ENCODE assay signal across 15 cellular contexts in the genomic region with DNA sequence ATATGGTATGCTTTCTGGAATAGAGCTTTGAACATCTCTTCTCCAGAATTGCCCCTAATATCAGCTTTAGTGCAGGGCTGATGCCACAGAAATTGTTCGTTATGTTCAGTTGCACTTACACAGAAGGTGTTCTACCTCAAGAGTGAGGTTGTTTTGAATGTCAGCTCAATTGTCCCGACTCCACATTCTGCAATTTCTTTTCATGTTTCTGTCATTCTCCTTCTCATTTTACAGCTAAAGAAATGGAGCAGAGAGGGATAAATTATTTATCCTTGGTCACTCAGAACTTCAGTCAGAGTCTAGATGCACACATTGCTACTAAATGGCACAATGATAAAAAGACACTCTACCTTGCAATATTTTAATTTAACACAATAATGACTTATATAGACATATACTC.
DNase-seq lines count a peak whose midpoint lies in the region; ATAC-seq and TF ChIP-seq lines count a peak whose summit lies in the region.
"Had no signal": no experiment of that assay in that cellular context is flagged by ENCODE, and none has a peak within 500 bp of the region (broad histone marks: within the 10 kb centered on the region; RNA-seq: fewer than 3 reads in every experiment).

No MANE protein-coding gene starts in this region.

- peaks cover 29% of the 10 kb centered on the region for H3F3A ChIP-seq in SK-N-SH (replicated peaks; ENCODE audit: insufficient read depth)

- H3K27me3 Mint-ChIP-seq in chondrocyte (ENCODE audit: low read depth) (no peaks in the 10 kb centered on the region), osteocyte (ENCODE audit: unreplicated experiment) (no peaks in the 10 kb centered on the region)

- DNase-seq in SK-N-SH: no peak
- no peak for DNase-seq in chondrocyte (ENCODE audit: low spot score)
- no peak for DNase-seq in osteocyte (ENCODE audit: extremely low spot score, unreplicated experiment)
- no peak for DNase-seq in stimulated activated naive CD4-positive, alpha-beta T cell (lab: John Stamatoyannopoulos, UW)
- no peak for DNase-seq in superior temporal gyrus (ENCODE audit: extremely low spot score)
- DNase-seq: 8988T; Calu3; CD8-positive, alpha-beta T cell; DMS79 treated with DMSO at 0.1 percent for 48 hours; GF-D8 had no signal

- CTCF ChIA-PET in SK-N-SH (lab: Yijun Ruan, JAX): no interaction called here

- peak overlapping the region; percentile 19; the same call in 1 of the 2 replicates for H2AFZ ChIP-seq in SK-N-SH (ENCODE audit: low read depth)

- ATAC-seq in SK-N-SH treated with all-trans-retinoic acid at 6 μM for 48 hours (no peak), GM19467 (IDR thresholded peaks at IDR 0.05; ENCODE audit: unreplicated experiment) (no peak)
- ATAC-seq: CD8-positive, alpha-beta T cell had no signal

- no peaks in the 10 kb centered on the region for H3K79me2 ChIP-seq in SK-N-SH (ENCODE audit: insufficient read depth)

- TF ChIP-seq CTCF in SK-N-SH (IDR thresholded peaks at IDR 0.05): no peak
- TF ChIP-seq CTCF in chondrocyte (IDR thresholded peaks at IDR 0.05): no peak
- TF ChIP-seq CTCF in osteocyte (IDR thresholded peaks at IDR 0.05): no peak

- H3K9me3 Mint-ChIP-seq in chondrocyte (ENCODE audit: low read depth) (peaks cover 23% of the 10 kb centered on the region), osteocyte (ENCODE audit: unreplicated experiment) (peaks cover 22% of the 10 kb centered on the region)

- H3K4me1 Mint-ChIP-seq in chondrocyte (ENCODE audit: low read depth) (peaks cover 65% of the 10 kb centered on the region), osteocyte (ENCODE audit: unreplicated experiment) (peaks cover 61% of the 10 kb centered on the region)
- H3K4me1 Mint-ChIP-seq: CD14-positive monocyte had no signal

- peaks cover 0 to 42% of the 10 kb centered on the region in 2 experiments; a peak in 2 of 4 replicates for H3K4me1 ChIP-seq in SK-N-SH (ENCODE audit: control insufficient read depth in 1 of 2, insufficient read depth in 2 of 2, low read depth in 1 of 2, low read length in 1 of 2)
- H3K4me1 ChIP-seq: BLaER1 had no signal

- POLR2A ChIA-PET in SK-N-SH (lab: Yijun Ruan, JAX): no interaction called here

- peak overlapping the region; percentile 64 for H3K27ac Mint-ChIP-seq in chondrocyte (ENCODE audit: unreplicated experiment)
- peak overlapping the region; percentile 77 for H3K27ac Mint-ChIP-seq in osteocyte (ENCODE audit: unreplicated experiment)
- H3K27ac Mint-ChIP-seq: CD14-positive monocyte; CD8-positive, alpha-beta T cell had no signal

- no peaks in the 10 kb centered on the region for H3K36me3 ChIP-seq in SK-N-SH (replicated peaks in 1 of 2; ENCODE audit: control insufficient read depth in 1 of 2, insufficient read depth in 2 of 2, low read length in 1 of 2)
- H3K36me3 ChIP-seq: BLaER1, HAP-1 had no signal

- H3K4me2 ChIP-seq in SK-N-SH: no peak overlapping the region
- H3K4me2 ChIP-seq: BLaER1 had no signal

- H3K4me3 Mint-ChIP-seq in chondrocyte (ENCODE audit: unreplicated experiment): no peak overlapping the region
- H3K4me3 Mint-ChIP-seq in osteocyte (ENCODE audit: unreplicated experiment): no peak overlapping the region
- H3K4me3 Mint-ChIP-seq: CD14-positive monocyte; CD8-positive, alpha-beta T cell had no signal

- no peak for TF ChIP-seq RAD21 in SK-N-SH (IDR thresholded peaks at IDR 0.05; ENCODE audit: low read length)

- peak overlapping the region in 1 of 2 experiments; percentile 100; a peak in 2 of 4 replicates for H3K27ac ChIP-seq in SK-N-SH (ENCODE audit: low read depth in 2 of 2, low read length in 1 of 2)
- H3K27ac ChIP-seq: BLaER1 had no signal

- no peaks in the 10 kb centered on the region for H3K27me3 ChIP-seq in SK-N-SH (ENCODE audit: insufficient read depth)
- H3K27me3 ChIP-seq: BLaER1 had no signal

- H4K20me1 ChIP-seq in SK-N-SH (ENCODE audit: insufficient read depth): no peaks in the 10 kb centered on the region
- H4K20me1 ChIP-seq: BLaER1 had no signal

- no peaks in the 10 kb centered on the region for H3K9me3 ChIP-seq in SK-N-SH
- H3K9me3 ChIP-seq: HAP-1 had no signal

- H3K36me3 Mint-ChIP-seq in chondrocyte (ENCODE audit: low read depth) (peaks cover 10% of the 10 kb centered on the region), osteocyte (ENCODE audit: unreplicated experiment) (no peaks in the 10 kb centered on the region)
- H3K36me3 Mint-ChIP-seq: CD14-positive monocyte; CD8-positive, alpha-beta T cell had no signal

- H3K9ac ChIP-seq in SK-N-SH: no peak overlapping the region
- H3K9ac ChIP-seq: BLaER1 had no signal

- TF ChIP-seq EP300 in SK-N-SH (IDR thresholded peaks at IDR 0.05; ENCODE audit: borderline replicate concordance in 1 of 2, low read depth in 1 of 2, low read length in 1 of 2): no peak

- no peak overlapping the region for H3K4me3 ChIP-seq in SK-N-SH (ENCODE audit: low read depth in 2 of 2, low read length in 1 of 2)
- H3K4me3 ChIP-seq: BLaER1, HAP-1 had no signal

- no peaks in the 10 kb centered on the region for H3K9me2 ChIP-seq in SK-N-SH

- 67% methylated on average over 2 of the region's 2 CpGs for WGBS in SK-N-SH (ENCODE audit: low lambda C conversion rate)

TF ChIP-seq in SK-N-SH, 30 proteins besides CTCF, POLR2A, EP300 and RAD21:
- TF ChIP-seq, protein P1, sequence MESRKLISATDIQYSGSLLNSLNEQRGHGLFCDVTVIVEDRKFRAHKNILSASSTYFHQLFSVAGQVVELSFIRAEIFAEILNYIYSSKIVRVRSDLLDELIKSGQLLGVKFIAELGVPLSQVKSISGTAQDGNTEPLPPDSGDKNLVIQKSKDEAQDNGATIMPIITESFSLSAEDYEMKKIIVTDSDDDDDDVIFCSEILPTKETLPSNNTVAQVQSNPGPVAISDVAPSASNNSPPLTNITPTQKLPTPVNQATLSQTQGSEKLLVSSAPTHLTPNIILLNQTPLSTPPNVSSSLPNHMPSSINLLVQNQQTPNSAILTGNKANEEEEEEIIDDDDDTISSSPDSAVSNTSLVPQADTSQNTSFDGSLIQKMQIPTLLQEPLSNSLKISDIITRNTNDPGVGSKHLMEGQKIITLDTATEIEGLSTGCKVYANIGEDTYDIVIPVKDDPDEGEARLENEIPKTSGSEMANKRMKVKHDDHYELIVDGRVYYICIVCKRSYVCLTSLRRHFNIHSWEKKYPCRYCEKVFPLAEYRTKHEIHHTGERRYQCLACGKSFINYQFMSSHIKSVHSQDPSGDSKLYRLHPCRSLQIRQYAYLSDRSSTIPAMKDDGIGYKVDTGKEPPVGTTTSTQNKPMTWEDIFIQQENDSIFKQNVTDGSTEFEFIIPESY (IDR thresholded peaks at IDR 0.05; ENCODE audit: borderline replicate concordance, low read depth): no peak
- TF ChIP-seq POLR2AphosphoS5 (IDR thresholded peaks at IDR 0.05; ENCODE audit: low read depth, low read length) (no peak), EZH2phosphoT487 (IDR thresholded peaks at IDR 0.05; ENCODE audit: borderline replicate concordance, low read depth) (no peak)

TF ChIP-seq in SK-N-SH treated with all-trans-retinoic acid at 6 μM for 48 hours, 23 proteins besides CTCF, POLR2A, EP300 and RAD21 (continues in another document):
- no peak for TF ChIP-seq ZFP30 (CRISPR knock-in tag; IDR thresholded peaks at IDR 0.05)
- TF ChIP-seq RARB (CRISPR knock-in tag; IDR thresholded peaks at IDR 0.05): no peak
- TF ChIP-seq BACH2 (CRISPR knock-in tag; IDR thresholded peaks at IDR 0.05; ENCODE audit: borderline replicate concordance): no peak
- TF ChIP-seq, protein P2, sequence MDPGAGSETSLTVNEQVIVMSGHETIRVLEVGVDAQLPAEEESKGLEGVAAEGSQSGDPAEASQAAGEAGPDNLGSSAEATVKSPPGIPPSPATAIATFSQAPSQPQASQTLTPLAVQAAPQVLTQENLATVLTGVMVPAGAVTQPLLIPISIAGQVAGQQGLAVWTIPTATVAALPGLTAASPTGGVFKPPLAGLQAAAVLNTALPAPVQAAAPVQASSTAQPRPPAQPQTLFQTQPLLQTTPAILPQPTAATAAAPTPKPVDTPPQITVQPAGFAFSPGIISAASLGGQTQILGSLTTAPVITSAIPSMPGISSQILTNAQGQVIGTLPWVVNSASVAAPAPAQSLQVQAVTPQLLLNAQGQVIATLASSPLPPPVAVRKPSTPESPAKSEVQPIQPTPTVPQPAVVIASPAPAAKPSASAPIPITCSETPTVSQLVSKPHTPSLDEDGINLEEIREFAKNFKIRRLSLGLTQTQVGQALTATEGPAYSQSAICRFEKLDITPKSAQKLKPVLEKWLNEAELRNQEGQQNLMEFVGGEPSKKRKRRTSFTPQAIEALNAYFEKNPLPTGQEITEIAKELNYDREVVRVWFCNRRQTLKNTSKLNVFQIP (CRISPR knock-in tag; IDR thresholded peaks at IDR 0.05; ENCODE audit: borderline replicate concordance, low read depth): no peak
- TF ChIP-seq TOX (CRISPR knock-in tag; IDR thresholded peaks at IDR 0.05; ENCODE audit: borderline replicate concordance): no peak
- TF ChIP-seq ZFP3 (CRISPR knock-in tag; IDR thresholded peaks at IDR 0.05): no peak
- no peak for TF ChIP-seq OSR1 (CRISPR knock-in tag; IDR thresholded peaks at IDR 0.05)
- TF ChIP-seq SNAI2 (CRISPR knock-in tag; IDR thresholded peaks at IDR 0.05): no peak
- no peak for TF ChIP-seq ZC3H10 (CRISPR knock-in tag; IDR thresholded peaks at IDR 0.05)
- TF ChIP-seq TCF4 (CRISPR knock-in tag; IDR thresholded peaks at IDR 0.05; ENCODE audit: borderline replicate concordance): no peak
- TF ChIP-seq, protein P3, sequence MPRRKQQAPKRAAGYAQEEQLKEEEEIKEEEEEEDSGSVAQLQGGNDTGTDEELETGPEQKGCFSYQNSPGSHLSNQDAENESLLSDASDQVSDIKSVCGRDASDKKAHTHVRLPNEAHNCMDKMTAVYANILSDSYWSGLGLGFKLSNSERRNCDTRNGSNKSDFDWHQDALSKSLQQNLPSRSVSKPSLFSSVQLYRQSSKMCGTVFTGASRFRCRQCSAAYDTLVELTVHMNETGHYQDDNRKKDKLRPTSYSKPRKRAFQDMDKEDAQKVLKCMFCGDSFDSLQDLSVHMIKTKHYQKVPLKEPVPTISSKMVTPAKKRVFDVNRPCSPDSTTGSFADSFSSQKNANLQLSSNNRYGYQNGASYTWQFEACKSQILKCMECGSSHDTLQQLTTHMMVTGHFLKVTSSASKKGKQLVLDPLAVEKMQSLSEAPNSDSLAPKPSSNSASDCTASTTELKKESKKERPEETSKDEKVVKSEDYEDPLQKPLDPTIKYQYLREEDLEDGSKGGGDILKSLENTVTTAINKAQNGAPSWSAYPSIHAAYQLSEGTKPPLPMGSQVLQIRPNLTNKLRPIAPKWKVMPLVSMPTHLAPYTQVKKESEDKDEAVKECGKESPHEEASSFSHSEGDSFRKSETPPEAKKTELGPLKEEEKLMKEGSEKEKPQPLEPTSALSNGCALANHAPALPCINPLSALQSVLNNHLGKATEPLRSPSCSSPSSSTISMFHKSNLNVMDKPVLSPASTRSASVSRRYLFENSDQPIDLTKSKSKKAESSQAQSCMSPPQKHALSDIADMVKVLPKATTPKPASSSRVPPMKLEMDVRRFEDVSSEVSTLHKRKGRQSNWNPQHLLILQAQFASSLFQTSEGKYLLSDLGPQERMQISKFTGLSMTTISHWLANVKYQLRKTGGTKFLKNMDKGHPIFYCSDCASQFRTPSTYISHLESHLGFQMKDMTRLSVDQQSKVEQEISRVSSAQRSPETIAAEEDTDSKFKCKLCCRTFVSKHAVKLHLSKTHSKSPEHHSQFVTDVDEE (CRISPR knock-in tag; IDR thresholded peaks at IDR 0.05): no peak
